ENCODE assay signal across 19 cellular contexts in the genomic region with DNA sequence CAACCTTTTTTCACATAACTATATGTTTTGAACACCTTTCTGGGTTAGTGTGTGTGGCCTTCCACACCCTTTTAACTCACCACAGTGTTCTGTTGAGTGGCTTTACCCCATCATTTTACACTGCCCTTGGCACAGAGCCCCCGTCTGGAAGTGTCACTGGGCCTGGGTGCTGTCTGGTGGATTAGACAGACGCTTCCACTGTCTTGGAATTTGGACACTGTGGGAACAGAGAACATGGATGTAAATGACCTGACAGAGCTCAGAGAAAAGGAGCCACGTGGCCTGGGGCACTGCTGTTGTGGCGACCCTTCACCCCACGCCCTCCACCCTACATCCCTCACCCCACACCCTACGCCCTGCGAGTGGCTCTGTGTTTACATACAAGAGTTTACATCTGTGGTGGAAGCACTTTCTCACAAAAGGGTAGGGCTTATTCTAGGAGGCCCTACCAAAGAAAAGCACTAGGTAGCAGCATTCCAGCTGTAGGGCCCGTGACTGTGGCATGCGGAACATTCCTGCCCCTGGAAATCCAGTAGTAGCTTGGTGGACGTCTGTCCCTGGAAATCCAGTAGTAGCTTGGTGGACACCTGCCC. TPM values are rescaled to one million over a fixed set of nuclear protein-coding genes. Genes with fewer than 3 reads are reported as not detected.
"Had no signal": no experiment of that assay in that cellular context is flagged by ENCODE, and none has a peak within 500 bp of the region (broad histone marks: within the 10 kb centered on the region; RNA-seq: fewer than 3 reads in every experiment).

No MANE protein-coding gene starts in this region.

- ATAC-seq: foreskin keratinocyte, left lobe of liver had no signal

- H3K4me3 Mint-ChIP-seq: activated naive CD8-positive, alpha-beta T cell treated with anti-CD3 and anti-CD28 coated beads for 36 hours; nephron progenitor cell had no signal

- H3K79me2 ChIP-seq: hepatocyte had no signal

- H3K4me3 ChIP-seq: cardiac muscle cell, dorsolateral prefrontal cortex, hepatocyte, tibial artery had no signal

- H3K9me3 Mint-ChIP-seq: activated naive CD8-positive, alpha-beta T cell treated with anti-CD3 and anti-CD28 coated beads for 36 hours had no signal

- H3K36me3 Mint-ChIP-seq: activated naive CD8-positive, alpha-beta T cell treated with anti-CD3 and anti-CD28 coated beads for 36 hours had no signal

- H3K4me1 Mint-ChIP-seq: activated naive CD8-positive, alpha-beta T cell treated with anti-CD3 and anti-CD28 coated beads for 36 hours had no signal

- H3K4me2 ChIP-seq: hepatocyte had no signal

- H2AFZ ChIP-seq: hepatocyte had no signal

- H3K9me3 ChIP-seq: tibial artery had no signal

- H3K36me3 ChIP-seq: cardiac muscle cell, tibial artery had no signal

- H3K27ac ChIP-seq: cardiac muscle cell, dorsolateral prefrontal cortex, foreskin keratinocyte, hepatocyte, tibial artery had no signal

- H3K27me3 Mint-ChIP-seq: activated naive CD8-positive, alpha-beta T cell treated with anti-CD3 and anti-CD28 coated beads for 36 hours had no signal

- DNase-seq: activated CD4-positive, alpha-beta T cell treated with anti-CD3 and anti-CD28 coated beads, Interleukin-2, amount 50 U/mL, for 4 hours; activated gamma-delta T cell; activated naive CD8-positive, alpha-beta T cell treated with anti-CD3 and anti-CD28 coated beads for 36 hours; amniotic stem cell; dorsolateral prefrontal cortex; foreskin keratinocyte; nephron progenitor cell; nucleus accumbens; posterior cingulate gyrus; retina; stimulated activated CD4-positive, alpha-beta T cell treated with anti-CD3 and anti-CD28 coated beads, Interleukin-2, amount 100 ng/mL, for 24 hours; stimulated activated naive CD4-positive, alpha-beta T cell treated with Interleukin-2 at 50 U/mL for 16 hours; substantia nigra; SW 1271; tibial artery had no signal

- H3K27ac Mint-ChIP-seq: activated naive CD8-positive, alpha-beta T cell treated with anti-CD3 and anti-CD28 coated beads for 36 hours; nephron progenitor cell had no signal

- H3K27me3 ChIP-seq: cardiac muscle cell, dorsolateral prefrontal cortex, foreskin keratinocyte, hepatocyte, tibial artery had no signal

RNA-seq across cellular contexts. Expression of a gene that starts 47.6 kb away (rescaled TPM):
- total RNA-seq: fibroblast of lung had no signal
- polyA plus RNA-seq: fibroblast of lung had no signal
